18 cellular contexts compared by ENCODE assay signal in the genomic region with DNA sequence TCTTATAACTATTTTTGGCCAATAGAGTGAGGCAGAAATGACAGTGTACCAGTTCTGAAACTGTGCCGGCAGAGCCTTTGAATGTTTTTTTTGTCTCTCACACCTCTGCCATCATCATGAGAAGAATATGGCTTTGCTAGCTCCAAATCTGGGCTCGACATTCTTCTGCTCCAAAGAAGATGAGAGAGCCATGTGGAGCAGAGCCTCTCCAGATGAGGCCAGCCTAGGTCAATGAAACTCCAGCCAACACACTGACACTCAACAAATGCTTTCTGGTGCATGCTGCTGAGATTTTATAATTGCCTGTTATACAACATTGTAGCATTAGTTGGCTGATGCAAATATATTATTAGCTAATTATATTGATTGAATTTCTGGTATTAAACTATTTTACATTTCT.
"Had no signal": no experiment of that assay in that cellular context is flagged by ENCODE, and none has a peak within 500 bp of the region (broad histone marks: within the 10 kb centered on the region; RNA-seq: fewer than 3 reads in every experiment).

No MANE protein-coding gene starts in this region.

- H3K4me3 ChIP-seq: gastroesophageal sphincter, lung, pancreas, prostate gland, suprapubic skin, tibial nerve had no signal

- ATAC-seq: esophagus mucosa, gastroesophageal sphincter, pancreas had no signal

- H3K27me3 Mint-ChIP-seq: naive B cell had no signal

- H3K4me1 ChIP-seq: pancreas, prostate gland had no signal

- H3K27ac Mint-ChIP-seq: naive B cell, nephron had no signal

- H3K9me3 ChIP-seq: gastroesophageal sphincter, pancreas, prostate gland, suprapubic skin, tibial nerve had no signal

- H3K36me3 ChIP-seq: gastroesophageal sphincter, pancreas, prostate gland, suprapubic skin, tibial nerve had no signal

- H3K4me3 Mint-ChIP-seq: naive B cell, nephron had no signal

- DNase-seq: effector memory CD4-positive, alpha-beta T cell; foreskin fibroblast; kidney; mesendoderm; naive B cell; occipital lobe; pancreas; retina; small intestine; stimulated activated CD4-positive, alpha-beta T cell treated with anti-CD3 and anti-CD28 coated beads, Interleukin-12 subunit alpha, Interleukin-12 subunit beta, amount 100 ng/mL, for 4 hours; stimulated activated naive CD4-positive, alpha-beta T cell treated with Interleukin-2 at 50 U/mL for 16 hours had no signal

- H3K27ac ChIP-seq: pancreas, prostate gland, suprapubic skin, tibial nerve had no signal

- H3K4me1 Mint-ChIP-seq: naive B cell, nephron had no signal

- H3K27me3 ChIP-seq: gastroesophageal sphincter, pancreas, suprapubic skin, tibial nerve had no signal
